1 cellular context compared by ENCODE assay signal in the genomic region with DNA sequence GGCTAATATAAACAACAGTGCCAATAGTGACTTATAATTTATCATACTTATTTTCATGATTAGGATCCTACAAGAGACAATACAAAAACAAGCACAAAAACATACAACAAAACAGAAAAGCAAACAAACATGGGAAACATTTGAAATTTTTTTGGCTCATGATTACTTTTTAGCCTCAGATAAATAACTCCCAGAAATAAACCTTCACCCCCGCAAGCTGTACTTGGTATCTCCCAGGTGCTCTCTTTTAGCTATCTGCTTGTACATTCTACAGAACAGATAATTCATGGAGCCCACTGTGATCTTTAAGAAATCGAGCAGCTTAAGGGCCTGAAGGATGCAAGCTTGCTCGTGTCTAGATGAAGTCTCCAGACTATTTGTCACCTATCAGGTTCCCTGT.
TF ChIP-seq lines count a peak whose summit lies in the region.

No MANE protein-coding gene starts in this region.

TF ChIP-seq in GM23338, 12 proteins besides CTCF, POLR2A, EP300 and RAD21 (continued from another document):
- TF ChIP-seq, protein P1, sequence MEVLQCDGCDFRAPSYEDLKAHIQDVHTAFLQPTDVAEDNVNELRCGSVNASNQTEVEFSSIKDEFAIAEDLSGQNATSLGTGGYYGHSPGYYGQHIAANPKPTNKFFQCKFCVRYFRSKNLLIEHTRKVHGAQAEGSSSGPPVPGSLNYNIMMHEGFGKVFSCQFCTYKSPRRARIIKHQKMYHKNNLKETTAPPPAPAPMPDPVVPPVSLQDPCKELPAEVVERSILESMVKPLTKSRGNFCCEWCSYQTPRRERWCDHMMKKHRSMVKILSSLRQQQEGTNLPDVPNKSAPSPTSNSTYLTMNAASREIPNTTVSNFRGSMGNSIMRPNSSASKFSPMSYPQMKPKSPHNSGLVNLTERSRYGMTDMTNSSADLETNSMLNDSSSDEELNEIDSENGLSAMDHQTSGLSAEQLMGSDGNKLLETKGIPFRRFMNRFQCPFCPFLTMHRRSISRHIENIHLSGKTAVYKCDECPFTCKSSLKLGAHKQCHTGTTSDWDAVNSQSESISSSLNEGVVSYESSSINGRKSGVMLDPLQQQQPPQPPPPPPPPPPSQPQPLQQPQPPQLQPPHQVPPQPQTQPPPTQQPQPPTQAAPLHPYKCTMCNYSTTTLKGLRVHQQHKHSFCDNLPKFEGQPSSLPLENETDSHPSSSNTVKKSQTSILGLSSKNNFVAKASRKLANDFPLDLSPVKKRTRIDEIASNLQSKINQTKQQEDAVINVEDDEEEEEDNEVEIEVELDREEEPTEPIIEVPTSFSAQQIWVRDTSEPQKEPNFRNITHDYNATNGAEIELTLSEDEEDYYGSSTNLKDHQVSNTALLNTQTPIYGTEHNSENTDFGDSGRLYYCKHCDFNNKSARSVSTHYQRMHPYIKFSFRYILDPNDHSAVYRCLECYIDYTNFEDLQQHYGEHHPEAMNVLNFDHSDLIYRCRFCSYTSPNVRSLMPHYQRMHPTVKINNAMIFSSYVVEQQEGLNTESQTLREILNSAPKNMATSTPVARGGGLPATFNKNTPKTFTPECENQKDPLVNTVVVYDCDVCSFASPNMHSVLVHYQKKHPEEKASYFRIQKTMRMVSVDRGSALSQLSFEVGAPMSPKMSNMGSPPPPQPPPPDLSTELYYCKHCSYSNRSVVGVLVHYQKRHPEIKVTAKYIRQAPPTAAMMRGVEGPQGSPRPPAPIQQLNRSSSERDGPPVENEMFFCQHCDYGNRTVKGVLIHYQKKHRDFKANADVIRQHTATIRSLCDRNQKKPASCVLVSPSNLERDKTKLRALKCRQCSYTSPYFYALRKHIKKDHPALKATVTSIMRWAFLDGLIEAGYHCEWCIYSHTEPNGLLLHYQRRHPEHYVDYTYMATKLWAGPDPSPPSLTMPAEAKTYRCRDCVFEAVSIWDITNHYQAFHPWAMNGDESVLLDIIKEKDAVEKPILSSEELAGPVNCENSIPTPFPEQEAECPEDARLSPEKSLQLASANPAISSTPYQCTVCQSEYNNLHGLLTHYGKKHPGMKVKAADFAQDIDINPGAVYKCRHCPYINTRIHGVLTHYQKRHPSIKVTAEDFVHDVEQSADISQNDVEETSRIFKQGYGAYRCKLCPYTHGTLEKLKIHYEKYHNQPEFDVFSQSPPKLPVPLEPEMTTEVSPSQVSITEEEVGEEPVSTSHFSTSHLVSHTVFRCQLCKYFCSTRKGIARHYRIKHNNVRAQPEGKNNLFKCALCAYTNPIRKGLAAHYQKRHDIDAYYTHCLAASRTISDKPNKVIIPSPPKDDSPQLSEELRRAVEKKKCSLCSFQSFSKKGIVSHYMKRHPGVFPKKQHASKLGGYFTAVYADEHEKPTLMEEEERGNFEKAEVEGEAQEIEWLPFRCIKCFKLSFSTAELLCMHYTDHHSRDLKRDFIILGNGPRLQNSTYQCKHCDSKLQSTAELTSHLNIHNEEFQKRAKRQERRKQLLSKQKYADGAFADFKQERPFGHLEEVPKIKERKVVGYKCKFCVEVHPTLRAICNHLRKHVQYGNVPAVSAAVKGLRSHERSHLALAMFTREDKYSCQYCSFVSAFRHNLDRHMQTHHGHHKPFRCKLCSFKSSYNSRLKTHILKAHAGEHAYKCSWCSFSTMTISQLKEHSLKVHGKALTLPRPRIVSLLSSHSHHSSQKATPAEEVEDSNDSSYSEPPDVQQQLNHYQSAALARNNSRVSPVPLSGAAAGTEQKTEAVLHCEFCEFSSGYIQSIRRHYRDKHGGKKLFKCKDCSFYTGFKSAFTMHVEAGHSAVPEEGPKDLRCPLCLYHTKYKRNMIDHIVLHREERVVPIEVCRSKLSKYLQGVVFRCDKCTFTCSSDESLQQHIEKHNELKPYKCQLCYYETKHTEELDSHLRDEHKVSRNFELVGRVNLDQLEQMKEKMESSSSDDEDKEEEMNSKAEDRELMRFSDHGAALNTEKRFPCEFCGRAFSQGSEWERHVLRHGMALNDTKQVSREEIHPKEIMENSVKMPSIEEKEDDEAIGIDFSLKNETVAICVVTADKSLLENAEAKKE (CRISPR knock-in tag; IDR thresholded peaks at IDR 0.05), result no peak
- TF ChIP-seq JUNB (IDR thresholded peaks at IDR 0.05; ENCODE audit: unreplicated experiment) (no peak), EZH2phosphoT487 (IDR thresholded peaks at IDR 0.05; ENCODE audit: unreplicated experiment) (no peak), POLR2AphosphoS5 (IDR thresholded peaks at IDR 0.05; ENCODE audit: low read depth) (no peak), ZNF114 (CRISPR knock-in tag; IDR thresholded peaks at IDR 0.05) (no peak)
- TF ChIP-seq, protein P2, sequence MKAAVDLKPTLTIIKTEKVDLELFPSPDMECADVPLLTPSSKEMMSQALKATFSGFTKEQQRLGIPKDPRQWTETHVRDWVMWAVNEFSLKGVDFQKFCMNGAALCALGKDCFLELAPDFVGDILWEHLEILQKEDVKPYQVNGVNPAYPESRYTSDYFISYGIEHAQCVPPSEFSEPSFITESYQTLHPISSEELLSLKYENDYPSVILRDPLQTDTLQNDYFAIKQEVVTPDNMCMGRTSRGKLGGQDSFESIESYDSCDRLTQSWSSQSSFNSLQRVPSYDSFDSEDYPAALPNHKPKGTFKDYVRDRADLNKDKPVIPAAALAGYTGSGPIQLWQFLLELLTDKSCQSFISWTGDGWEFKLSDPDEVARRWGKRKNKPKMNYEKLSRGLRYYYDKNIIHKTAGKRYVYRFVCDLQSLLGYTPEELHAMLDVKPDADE (IDR thresholded peaks at IDR 0.05), result no peak
